1 cellular context compared by ENCODE assay signal in genomic region chr2:65381607-65382032, GRCh38.
TF ChIP-seq lines count a peak whose summit lies in the region.

No MANE protein-coding gene starts in this region.

TF ChIP-seq in HCT116, 20 proteins besides CTCF, POLR2A, EP300 and RAD21 (continued from another document):
- TF ChIP-seq ZBTB33 (IDR thresholded peaks at IDR 0.05; ENCODE audit: extremely low read depth, insufficient replicate concordance, low read length) = no peak
